In the genomic region with DNA sequence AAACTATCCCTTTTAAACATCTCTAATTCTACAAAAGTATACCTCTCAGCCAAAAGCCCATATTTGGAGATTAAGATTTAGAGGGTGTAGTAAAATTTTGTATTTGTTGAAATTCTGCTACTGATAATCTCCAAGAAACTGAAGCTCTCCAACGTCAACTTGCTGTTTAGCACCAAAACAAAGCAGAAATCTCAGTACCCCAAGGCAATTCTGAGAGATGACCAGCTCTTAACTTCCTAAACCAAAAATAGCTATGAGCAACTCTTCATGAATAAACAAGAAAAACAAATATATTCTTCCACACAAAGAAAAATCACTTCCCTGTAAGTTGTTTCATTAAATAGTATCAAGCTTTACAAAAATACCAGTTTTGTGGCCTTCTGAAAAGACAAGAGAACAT, we compare ENCODE assay signal across 1 cellular context.
TF ChIP-seq lines count a peak whose summit lies in the region.

No MANE protein-coding gene starts in this region.

TF ChIP-seq in WTC11, 78 proteins besides CTCF, POLR2A, EP300 and RAD21 (continued from another document):
- no peak for TF ChIP-seq ELF4 (CRISPR knock-in tag; IDR thresholded peaks at IDR 0.05; ENCODE audit: low read depth)
- TF ChIP-seq TEAD1 (CRISPR knock-in tag; IDR thresholded peaks at IDR 0.05): no peak
- TF ChIP-seq, protein P1, sequence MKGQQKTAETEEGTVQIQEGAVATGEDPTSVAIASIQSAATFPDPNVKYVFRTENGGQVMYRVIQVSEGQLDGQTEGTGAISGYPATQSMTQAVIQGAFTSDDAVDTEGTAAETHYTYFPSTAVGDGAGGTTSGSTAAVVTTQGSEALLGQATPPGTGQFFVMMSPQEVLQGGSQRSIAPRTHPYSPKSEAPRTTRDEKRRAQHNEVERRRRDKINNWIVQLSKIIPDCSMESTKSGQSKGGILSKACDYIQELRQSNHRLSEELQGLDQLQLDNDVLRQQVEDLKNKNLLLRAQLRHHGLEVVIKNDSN (CRISPR knock-in tag; IDR thresholded peaks at IDR 0.05): no peak
- TF ChIP-seq FOXP1 (CRISPR knock-in tag; IDR thresholded peaks at IDR 0.05; ENCODE audit: borderline replicate concordance): no peak
- TF ChIP-seq GRHL2 (CRISPR knock-in tag; IDR thresholded peaks at IDR 0.05; ENCODE audit: insufficient replicate concordance, severe bottlenecking): no peak
- TF ChIP-seq PRRX2 (CRISPR knock-in tag; IDR thresholded peaks at IDR 0.05): no peak
- TF ChIP-seq, protein P2, sequence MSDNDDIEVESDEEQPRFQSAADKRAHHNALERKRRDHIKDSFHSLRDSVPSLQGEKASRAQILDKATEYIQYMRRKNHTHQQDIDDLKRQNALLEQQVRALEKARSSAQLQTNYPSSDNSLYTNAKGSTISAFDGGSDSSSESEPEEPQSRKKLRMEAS (CRISPR knock-in tag; IDR thresholded peaks at IDR 0.05): no peak
- TF ChIP-seq, protein P3, sequence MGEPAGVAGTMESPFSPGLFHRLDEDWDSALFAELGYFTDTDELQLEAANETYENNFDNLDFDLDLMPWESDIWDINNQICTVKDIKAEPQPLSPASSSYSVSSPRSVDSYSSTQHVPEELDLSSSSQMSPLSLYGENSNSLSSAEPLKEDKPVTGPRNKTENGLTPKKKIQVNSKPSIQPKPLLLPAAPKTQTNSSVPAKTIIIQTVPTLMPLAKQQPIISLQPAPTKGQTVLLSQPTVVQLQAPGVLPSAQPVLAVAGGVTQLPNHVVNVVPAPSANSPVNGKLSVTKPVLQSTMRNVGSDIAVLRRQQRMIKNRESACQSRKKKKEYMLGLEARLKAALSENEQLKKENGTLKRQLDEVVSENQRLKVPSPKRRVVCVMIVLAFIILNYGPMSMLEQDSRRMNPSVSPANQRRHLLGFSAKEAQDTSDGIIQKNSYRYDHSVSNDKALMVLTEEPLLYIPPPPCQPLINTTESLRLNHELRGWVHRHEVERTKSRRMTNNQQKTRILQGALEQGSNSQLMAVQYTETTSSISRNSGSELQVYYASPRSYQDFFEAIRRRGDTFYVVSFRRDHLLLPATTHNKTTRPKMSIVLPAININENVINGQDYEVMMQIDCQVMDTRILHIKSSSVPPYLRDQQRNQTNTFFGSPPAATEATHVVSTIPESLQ (CRISPR knock-in tag; IDR thresholded peaks at IDR 0.05): no peak
- TF ChIP-seq, protein P4, sequence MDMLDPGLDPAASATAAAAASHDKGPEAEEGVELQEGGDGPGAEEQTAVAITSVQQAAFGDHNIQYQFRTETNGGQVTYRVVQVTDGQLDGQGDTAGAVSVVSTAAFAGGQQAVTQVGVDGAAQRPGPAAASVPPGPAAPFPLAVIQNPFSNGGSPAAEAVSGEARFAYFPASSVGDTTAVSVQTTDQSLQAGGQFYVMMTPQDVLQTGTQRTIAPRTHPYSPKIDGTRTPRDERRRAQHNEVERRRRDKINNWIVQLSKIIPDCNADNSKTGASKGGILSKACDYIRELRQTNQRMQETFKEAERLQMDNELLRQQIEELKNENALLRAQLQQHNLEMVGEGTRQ (CRISPR knock-in tag; IDR thresholded peaks at IDR 0.05): no peak
- TF ChIP-seq, protein P5, sequence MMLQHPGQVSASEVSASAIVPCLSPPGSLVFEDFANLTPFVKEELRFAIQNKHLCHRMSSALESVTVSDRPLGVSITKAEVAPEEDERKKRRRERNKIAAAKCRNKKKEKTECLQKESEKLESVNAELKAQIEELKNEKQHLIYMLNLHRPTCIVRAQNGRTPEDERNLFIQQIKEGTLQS (CRISPR knock-in tag; conservative IDR thresholded peaks at IDR 0.05): no peak
- TF ChIP-seq ESRRA (CRISPR knock-in tag; IDR thresholded peaks at IDR 0.05; ENCODE audit: borderline replicate concordance): no peak
- no peak for TF ChIP-seq AR (CRISPR knock-in tag; IDR thresholded peaks at IDR 0.05)
